6 cellular contexts compared by ENCODE assay signal in the genomic region with DNA sequence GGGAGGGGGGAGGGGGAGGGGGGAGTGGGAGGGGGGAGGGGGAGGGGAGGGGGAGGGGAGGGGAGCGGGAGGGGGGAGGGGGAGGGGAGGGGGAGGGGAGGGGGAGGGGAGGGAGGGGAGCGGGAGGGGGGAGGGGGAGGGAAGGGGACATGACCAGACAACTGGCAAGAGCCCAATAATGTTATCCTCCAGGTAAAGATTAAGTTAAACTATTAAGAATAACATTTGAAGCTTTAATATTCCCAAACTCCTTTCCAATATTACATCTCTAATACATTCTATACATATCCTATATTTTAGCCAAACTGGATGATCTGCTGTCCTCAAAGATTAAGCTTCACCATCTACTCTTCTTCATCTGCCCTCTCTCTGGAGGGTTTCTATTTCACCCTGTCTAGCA.
"Had no signal": no experiment of that assay in that cellular context is flagged by ENCODE, and none has a peak within 500 bp of the region (broad histone marks: within the 10 kb centered on the region; RNA-seq: fewer than 3 reads in every experiment).

No MANE protein-coding gene starts in this region.

- H3K27ac ChIP-seq: GM23248 had no signal

- H2AFZ ChIP-seq: GM23248 had no signal

- H3K9ac ChIP-seq: GM23248 had no signal

- FAIRE-seq: HTR-8/SVneo had no signal

- DNase-seq: GM23248, GOT3, H9, HCEC 1CT, KG1 had no signal

- H3K4me3 ChIP-seq: GM23248 had no signal
